In the genomic region with DNA sequence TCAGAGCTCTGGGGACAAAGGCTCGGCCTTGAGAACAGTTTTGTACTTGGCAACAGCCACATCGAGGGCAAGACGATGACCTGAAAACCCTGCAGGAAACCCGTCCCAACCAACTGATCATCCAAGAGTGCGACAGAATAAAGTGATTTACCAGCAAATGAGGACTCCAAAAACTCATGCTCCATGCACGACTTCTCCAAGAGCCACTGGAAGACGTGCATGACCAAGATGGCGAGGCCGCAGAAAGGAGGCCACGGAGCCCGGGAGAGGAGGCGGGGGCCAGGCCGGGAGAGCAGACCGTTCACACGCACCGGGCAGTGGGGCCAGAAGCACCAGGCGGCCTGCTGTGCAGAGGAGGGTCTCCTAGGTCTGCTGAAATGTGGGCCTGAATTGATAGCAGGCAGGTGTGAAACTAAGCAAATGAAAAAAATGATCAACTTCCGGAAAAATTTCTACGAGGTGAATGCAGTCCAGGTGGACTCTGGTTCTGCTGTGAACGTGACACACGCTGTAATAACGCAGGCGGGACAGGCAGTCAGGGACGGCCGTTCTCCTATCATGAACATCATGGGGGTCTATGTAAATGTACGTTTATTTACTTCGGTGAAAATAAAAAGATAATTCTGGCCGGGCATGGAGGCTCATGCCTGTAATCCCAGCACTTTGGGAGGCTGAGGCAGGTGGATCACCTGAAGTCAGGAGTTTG, we compare ENCODE assay signal across 1 cellular context.
TF ChIP-seq lines count a peak whose summit lies in the region.

No MANE protein-coding gene starts in this region.

TF ChIP-seq in HepG2, 621 proteins besides CTCF, POLR2A, EP300 and RAD21 (continued from another document):
- TF ChIP-seq, protein P1, sequence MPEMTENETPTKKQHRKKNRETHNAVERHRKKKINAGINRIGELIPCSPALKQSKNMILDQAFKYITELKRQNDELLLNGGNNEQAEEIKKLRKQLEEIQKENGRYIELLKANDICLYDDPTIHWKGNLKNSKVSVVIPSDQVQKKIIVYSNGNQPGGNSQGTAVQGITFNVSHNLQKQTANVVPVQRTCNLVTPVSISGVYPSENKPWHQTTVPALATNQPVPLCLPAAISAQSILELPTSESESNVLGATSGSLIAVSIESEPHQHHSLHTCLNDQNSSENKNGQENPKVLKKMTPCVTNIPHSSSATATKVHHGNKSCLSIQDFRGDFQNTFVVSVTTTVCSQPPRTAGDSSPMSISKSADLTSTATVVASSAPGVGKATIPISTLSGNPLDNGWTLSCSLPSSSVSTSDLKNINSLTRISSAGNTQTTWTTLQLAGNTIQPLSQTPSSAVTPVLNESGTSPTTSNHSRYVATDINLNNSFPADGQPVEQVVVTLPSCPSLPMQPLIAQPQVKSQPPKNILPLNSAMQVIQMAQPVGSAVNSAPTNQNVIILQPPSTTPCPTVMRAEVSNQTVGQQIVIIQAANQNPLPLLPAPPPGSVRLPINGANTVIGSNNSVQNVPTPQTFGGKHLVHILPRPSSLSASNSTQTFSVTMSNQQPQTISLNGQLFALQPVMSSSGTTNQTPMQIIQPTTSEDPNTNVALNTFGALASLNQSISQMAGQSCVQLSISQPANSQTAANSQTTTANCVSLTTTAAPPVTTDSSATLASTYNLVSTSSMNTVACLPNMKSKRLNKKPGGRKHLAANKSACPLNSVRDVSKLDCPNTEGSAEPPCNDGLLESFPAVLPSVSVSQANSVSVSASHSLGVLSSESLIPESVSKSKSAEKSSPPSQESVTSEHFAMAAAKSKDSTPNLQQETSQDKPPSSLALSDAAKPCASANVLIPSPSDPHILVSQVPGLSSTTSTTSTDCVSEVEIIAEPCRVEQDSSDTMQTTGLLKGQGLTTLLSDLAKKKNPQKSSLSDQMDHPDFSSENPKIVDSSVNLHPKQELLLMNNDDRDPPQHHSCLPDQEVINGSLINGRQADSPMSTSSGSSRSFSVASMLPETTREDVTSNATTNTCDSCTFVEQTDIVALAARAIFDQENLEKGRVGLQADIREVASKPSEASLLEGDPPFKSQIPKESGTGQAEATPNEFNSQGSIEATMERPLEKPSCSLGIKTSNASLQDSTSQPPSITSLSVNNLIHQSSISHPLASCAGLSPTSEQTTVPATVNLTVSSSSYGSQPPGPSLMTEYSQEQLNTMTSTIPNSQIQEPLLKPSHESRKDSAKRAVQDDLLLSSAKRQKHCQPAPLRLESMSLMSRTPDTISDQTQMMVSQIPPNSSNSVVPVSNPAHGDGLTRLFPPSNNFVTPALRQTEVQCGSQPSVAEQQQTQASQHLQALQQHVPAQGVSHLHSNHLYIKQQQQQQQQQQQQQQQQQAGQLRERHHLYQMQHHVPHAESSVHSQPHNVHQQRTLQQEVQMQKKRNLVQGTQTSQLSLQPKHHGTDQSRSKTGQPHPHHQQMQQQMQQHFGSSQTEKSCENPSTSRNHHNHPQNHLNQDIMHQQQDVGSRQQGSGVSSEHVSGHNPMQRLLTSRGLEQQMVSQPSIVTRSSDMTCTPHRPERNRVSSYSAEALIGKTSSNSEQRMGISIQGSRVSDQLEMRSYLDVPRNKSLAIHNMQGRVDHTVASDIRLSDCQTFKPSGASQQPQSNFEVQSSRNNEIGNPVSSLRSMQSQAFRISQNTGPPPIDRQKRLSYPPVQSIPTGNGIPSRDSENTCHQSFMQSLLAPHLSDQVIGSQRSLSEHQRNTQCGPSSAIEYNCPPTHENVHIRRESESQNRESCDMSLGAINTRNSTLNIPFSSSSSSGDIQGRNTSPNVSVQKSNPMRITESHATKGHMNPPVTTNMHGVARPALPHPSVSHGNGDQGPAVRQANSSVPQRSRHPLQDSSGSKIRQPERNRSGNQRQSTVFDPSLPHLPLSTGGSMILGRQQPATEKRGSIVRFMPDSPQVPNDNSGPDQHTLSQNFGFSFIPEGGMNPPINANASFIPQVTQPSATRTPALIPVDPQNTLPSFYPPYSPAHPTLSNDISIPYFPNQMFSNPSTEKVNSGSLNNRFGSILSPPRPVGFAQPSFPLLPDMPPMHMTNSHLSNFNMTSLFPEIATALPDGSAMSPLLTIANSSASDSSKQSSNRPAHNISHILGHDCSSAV (CRISPR knock-in tag; IDR thresholded peaks at IDR 0.05; ENCODE audit: borderline replicate concordance) = no peak
- TF ChIP-seq ZNF709 (CRISPR knock-in tag; IDR thresholded peaks at IDR 0.05) (no peak), ZNF674 (CRISPR knock-in tag; IDR thresholded peaks at IDR 0.05; ENCODE audit: low read depth) (no peak), ZNF331 (CRISPR knock-in tag; IDR thresholded peaks at IDR 0.05) (no peak), KLF16 (CRISPR knock-in tag; IDR thresholded peaks at IDR 0.05) (no peak)
